8 cellular contexts compared by ENCODE assay signal in the genomic region with DNA sequence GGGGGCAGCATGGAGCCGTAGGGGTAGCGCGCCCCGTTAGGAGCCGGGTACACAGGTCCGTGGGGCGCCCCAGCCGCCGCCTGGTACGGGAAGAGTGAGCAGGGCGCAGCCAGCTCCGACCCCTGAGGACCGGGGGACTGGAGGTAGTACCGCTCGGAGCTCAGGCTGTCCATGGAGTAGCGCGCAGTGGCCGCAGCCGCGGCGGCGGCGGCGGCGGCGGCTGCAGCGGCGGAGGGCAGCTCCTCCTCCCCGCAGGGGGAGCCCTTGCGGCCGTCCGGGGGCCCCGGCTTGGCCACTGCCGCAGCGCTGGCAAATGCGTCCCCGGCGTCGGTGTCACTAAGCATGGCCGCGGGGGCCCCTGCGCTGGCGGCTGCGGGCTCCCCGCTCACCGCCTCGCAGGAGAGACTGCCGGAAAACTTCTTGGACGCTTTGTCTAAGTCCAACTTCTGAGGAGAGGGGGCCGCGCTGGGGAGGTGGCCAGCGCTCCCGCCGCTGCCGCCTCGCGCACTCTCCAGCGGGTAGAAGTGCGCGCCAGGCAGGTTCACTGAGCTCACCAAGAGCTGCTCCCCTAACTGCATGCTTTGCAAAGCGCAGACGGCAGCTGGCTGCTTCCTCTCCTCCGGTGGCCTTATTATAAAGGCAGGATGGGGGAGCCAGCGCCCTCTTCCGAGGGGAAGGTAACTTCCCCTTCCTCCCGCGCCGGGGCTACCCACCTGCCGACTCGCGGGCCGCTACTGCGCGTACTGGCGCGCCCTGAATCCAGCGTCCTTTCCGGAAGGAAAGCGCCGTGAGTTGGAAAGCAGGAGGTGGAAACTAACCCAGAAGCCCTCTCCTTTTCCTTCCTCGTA. TPM values are rescaled to one million over a fixed set of nuclear protein-coding genes. Genes with fewer than 3 reads are reported as not detected.
A peak's percentile ranks its signal among the peaks of the same experiment; 100 is the strongest.
DNase-seq lines count a peak whose midpoint lies in the region; ATAC-seq and TF ChIP-seq lines count a peak whose summit lies in the region.

A gene (minus strand): TSS at position 607 of the 848 bp plus-strand sequence. CDS start 29 bp downstream, at position 578.

- intact Hi-C loops in Caco-2 (cut with micrococcal nuclease; ENCODE audit: unreplicated experiment) (no loop called here), heart right ventricle (cut with DNase I) (no loop called here)

- POLR2A ChIA-PET in Caco-2 (lab: Charles Lee) = no interaction called here
- POLR2A ChIA-PET in RWPE1 (lab: Yijun Ruan, JAX; ENCODE audit: low non-redundant PET) = interaction anchor here (0.7 kb wide), 1 partner anchor 35 kb away, joined by 3 read pairs; no protein-coding TSS in a partner anchor

- H3K36me3 ChIP-seq in Caco-2 (ENCODE audit: control insufficient read depth, insufficient read depth, low read length) (no peaks in the 10 kb centered on the region), heart right ventricle (no peaks in the 10 kb centered on the region), skeletal muscle satellite cell (ENCODE audit: insufficient read depth, low read length) (no peaks in the 10 kb centered on the region)

- TF ChIP-seq CTCF in Caco-2 (IDR thresholded peaks at IDR 0.05; ENCODE audit: insufficient read depth in 1 of 2, low read depth in 1 of 2, low read length in 1 of 2, severe bottlenecking in 1 of 2, unreplicated experiment in 1 of 2) (peak; percentile 18 to 57), RWPE1 (conservative IDR thresholded peaks at IDR 0.05; ENCODE audit: low read depth) (peak; percentile 85), heart right ventricle (IDR thresholded peaks at IDR 0.05) (peak in 5 of 9 donors; percentile 21 to 42 (median 32))

- peak within 1 kb of the TSS; percentile 58 for H3K4me3 ChIP-seq in Caco-2 (ENCODE audit: low read depth, low read length)
- peak within 1 kb of the TSS; percentile 19 to 61 (median 44) for H3K4me3 ChIP-seq in heart right ventricle
- peak within 1 kb of the TSS; percentile 67 for H3K4me3 ChIP-seq in skeletal muscle satellite cell (ENCODE audit: low read length)

- H3K27me3 ChIP-seq in Caco-2 (replicated peaks; ENCODE audit: control insufficient read depth, insufficient read depth, low read length) = peaks cover 2% of the 10 kb centered on the region
- H3K27me3 ChIP-seq in heart right ventricle = peaks cover 28 to 100% (median 99%) of the 10 kb centered on the region in 7 donors
- peaks cover 96% of the 10 kb centered on the region for H3K27me3 ChIP-seq in skeletal muscle satellite cell (ENCODE audit: control insufficient read depth, insufficient read depth, low read length)

- H3K4me2 ChIP-seq in skeletal muscle satellite cell (ENCODE audit: low read length) = peak within 1 kb of the TSS; percentile 93

- H3K36me3 Mint-ChIP-seq in Caco-2 (ENCODE audit: insufficient read depth, unreplicated experiment) = no peaks in the 10 kb centered on the region

- H3K4me3 Mint-ChIP-seq in Caco-2 (ENCODE audit: unreplicated experiment) = peak within 1 kb of the TSS; percentile 75

- H3K4me1 Mint-ChIP-seq in Caco-2 (ENCODE audit: low read depth, unreplicated experiment) = no peaks in the 10 kb centered on the region

- H3K9ac ChIP-seq in skeletal muscle satellite cell (ENCODE audit: low read depth, low read length) = no peak within 1 kb of the TSS

- DNase-seq in Caco-2 (peak; percentile 72 to 76), HT1080 (ENCODE audit: low read depth) (peak; percentile 69), RWPE1 (ENCODE audit: low spot score) (peak; percentile 65), activated gamma-delta T cell (lab: John Stamatoyannopoulos, UW) (peak; percentile 53), heart right ventricle (no peak), hepatic stellate cell (ENCODE audit: low spot score) (no peak)

- no peaks in the 10 kb centered on the region for H3K9me3 Mint-ChIP-seq in Caco-2 (ENCODE audit: unreplicated experiment)

- BruUV-seq in Caco-2 (replicated peaks; lab: Mats Ljungman, UMichigan) = no TSS peak

- H3K9me3 ChIP-seq in Caco-2 = no peaks in the 10 kb centered on the region
- H3K9me3 ChIP-seq in heart right ventricle = no peaks in the 10 kb centered on the region
- no peaks in the 10 kb centered on the region for H3K9me3 ChIP-seq in skeletal muscle satellite cell (replicated peaks; ENCODE audit: low read length)

- 1% methylated on average over 73 to 81 of the region's 81 CpGs for WGBS in heart right ventricle, 2 donors

- peaks cover 13% of the 10 kb centered on the region for H3K27me3 Mint-ChIP-seq in Caco-2 (ENCODE audit: insufficient read depth, unreplicated experiment)

- H3K4me1 ChIP-seq in Caco-2 (peaks cover 7% of the 10 kb centered on the region; the same call in 1 of the 2 replicates), heart right ventricle (peaks cover 0 to 39% (median 30%) of the 10 kb centered on the region in 9 donors), skeletal muscle satellite cell (ENCODE audit: control insufficient read depth, insufficient read depth, low read length) (peaks cover 26% of the 10 kb centered on the region)

- CTCF ChIA-PET in Caco-2 (lab: Charles Lee) = interaction anchor here (0.5 to 2.2 kb wide), 7 partner anchors 10 to 536 kb away, joined by 3 to 40 read pairs (median 3); no protein-coding TSS in a partner anchor
- CTCF ChIA-PET in RWPE1 (lab: Yijun Ruan, JAX) = interaction anchor here (0.6 to 2.0 kb wide), 8 partner anchors 10 to 606 kb away, joined by 3 to 17 read pairs (median 3); no protein-coding TSS in a partner anchor

- no peak within 1 kb of the TSS for H3K27ac Mint-ChIP-seq in Caco-2 (ENCODE audit: unreplicated experiment)

- ATAC-seq in GM21360 (IDR thresholded peaks at IDR 0.05; ENCODE audit: unreplicated experiment) (peak; percentile 77), heart right ventricle (peak in 5 of 8 donors; percentile 8 to 69 (median 50))

- H3K27ac ChIP-seq in RWPE1 = peak within 1 kb of the TSS; percentile 78
- peak within 1 kb of the TSS in 1 of 10 donors; percentile 80 for H3K27ac ChIP-seq in heart right ventricle

RNA-seq across cellular contexts. Expression of the gene that starts here (rescaled TPM):
- total RNA-seq in Caco-2 (2022) = 0.43 and 0.53 TPM in 2 replicates
- total RNA-seq in HT1080 (2014; rRNA removed; shearing (Covaris generic)) = 0.06 and 0.30 TPM in 2 replicates
- polyA plus RNA-seq in HT1080 (2015; cell fraction: cytosol; rRNA removed) = 0.13 and 0.24 TPM in 2 replicates
- 0.26 and 0.39 TPM in 2 replicates for polyA plus RNA-seq in HT1080 (2015; cell fraction: nucleus; rRNA removed)
- under 1 TPM in 7 of 10 donors, not detected in 3; 0.09 to 0.76 (median 0.19) TPM for total RNA-seq in heart right ventricle
- under 1 TPM; 0.01 to 0.07 TPM for polyA plus RNA-seq in heart right ventricle
- under 0.01 TPM in 1 of 2 replicates, not detected in the other for total RNA-seq in skeletal muscle satellite cell (2012; rRNA removed)

Comparison
In these comparisons a context has a peak if more than half of its experiments do, and no peak if none do; other contexts are left out.
1. Peak in DNase-seq and H3K4me3 ChIP-seq in Caco-2; RNA of the gene not detected or under 1 TPM.
2. Peak in DNase-seq in HT1080; RNA of the gene not detected or under 1 TPM.
3. Peak in ATAC-seq and H3K4me3 ChIP-seq in heart right ventricle; RNA of the gene not detected or under 1 TPM.
4. DNase-seq: peak in RWPE1 (single experiment) and activated gamma-delta T cell (single experiment); none in heart right ventricle (0 of 2) and hepatic stellate cell (single experiment).
5. CTCF ChIP-seq: peak in every context shown above with its lines; median percentile 85 in RWPE1; 38 in Caco-2; 32 in heart right ventricle.
6. Peak in every context shown above with its lines, with median percentiles within 50 percentile points of each other: H3K4me3 ChIP-seq.